In the genomic region with DNA sequence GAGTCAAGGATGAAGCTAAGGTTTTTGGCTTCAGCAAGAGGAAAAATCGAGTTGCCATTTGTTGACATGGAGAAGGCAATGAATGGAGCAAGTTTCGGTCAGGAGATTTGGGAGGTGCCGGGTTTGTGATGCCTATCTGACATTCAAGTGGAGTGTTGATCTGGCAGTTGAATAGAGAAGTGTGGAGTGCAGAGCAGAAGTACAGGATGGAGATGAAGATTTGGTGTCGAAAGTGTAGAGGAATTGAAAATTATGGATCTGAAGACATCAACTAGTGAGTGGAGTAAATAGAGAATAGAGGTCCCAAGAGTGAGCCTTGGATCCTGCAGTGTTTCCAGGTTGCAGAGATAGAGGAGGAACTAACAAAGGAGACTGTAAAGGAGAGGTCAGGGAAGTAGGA, we compare ENCODE assay signal across 8 cellular contexts.
"Had no signal": no experiment of that assay in that cellular context is flagged by ENCODE, and none has a peak within 500 bp of the region (broad histone marks: within the 10 kb centered on the region; RNA-seq: fewer than 3 reads in every experiment).

No MANE protein-coding gene starts in this region.

- FAIRE-seq: G401.6, GM12878, GM12891, GM12892, GM18507, GM19239 had no signal

- DNase-seq: GDM1, GF-D8 had no signal

- ATAC-seq: GM12878 had no signal

- H3K4me3 ChIP-seq: GM12878 had no signal
